Comparison of ENCODE assay signal across 8 cellular contexts in the genomic region with DNA sequence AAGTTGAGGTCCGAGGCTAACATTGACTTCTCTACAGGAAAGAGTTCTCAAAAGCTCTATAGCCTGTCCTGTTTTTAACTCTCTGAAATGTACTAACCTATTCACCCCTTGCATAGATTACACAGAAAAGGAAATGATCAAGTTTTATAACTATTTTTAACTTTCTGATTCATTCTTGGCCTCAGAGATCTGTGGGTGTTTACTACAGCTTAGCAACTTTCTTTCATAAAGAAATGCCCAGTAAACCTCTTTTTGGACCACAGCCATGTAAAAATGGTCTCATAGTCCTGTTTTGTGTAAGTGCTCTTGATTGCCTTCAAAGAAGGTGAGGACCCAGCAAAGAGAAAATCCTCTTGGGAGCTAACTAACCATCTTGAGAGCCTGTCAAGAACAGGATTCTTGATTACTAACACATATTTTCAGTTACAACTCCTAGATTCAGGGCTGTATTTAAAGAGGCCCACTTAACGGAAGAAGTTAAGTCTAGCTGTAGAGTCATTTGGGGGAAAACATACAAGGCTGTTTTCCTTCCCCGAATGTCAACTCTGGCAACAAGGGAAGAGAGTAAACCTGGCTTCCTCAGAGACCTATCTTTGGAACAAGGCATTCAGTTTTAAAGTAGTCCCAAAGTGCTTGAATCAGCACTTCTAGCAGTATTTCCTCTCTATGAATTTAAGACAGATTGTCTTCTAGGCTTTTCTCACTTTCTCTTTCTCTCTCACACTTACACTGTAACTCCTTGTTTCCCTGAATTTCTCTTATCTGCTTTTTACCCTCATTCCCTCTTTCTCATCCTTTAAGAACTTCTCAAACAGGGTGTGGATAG.
A peak's percentile ranks its signal among the peaks of the same experiment; 100 is the strongest.
DNase-seq lines count a peak whose midpoint lies in the region; ATAC-seq and TF ChIP-seq lines count a peak whose summit lies in the region.

No MANE protein-coding gene starts in this region.

- H3K27me3 Mint-ChIP-seq in progenitor cell of endocrine pancreas: no peaks in the 10 kb centered on the region

- intact Hi-C loops in left lung (cut with DNase I): no loop called here

- ATAC-seq in GM18519 (IDR thresholded peaks at IDR 0.05; ENCODE audit: low FRiP score, unreplicated experiment) (peak; percentile 96), GM21786 (IDR thresholded peaks at IDR 0.05; ENCODE audit: unreplicated experiment) (peak; percentile 82), left lung (peak; percentile 76)

- no peaks in the 10 kb centered on the region for H3K4me1 ChIP-seq in left lung

- no peak overlapping the region for H3K4me3 ChIP-seq in left lung

- peak; percentile 40 for DNase-seq in LHCN-M2 (ENCODE audit: low read depth)
- no peak for DNase-seq in left lung
- no peak for DNase-seq in SKM-1 (lab: John Stamatoyannopoulos, UW; ENCODE audit: unreplicated experiment)
- DNase-seq in SIG-M5 (lab: John Stamatoyannopoulos, UW): no peak
- no peak for DNase-seq in progenitor cell of endocrine pancreas (ENCODE audit: low spot score, unreplicated experiment)
- DNase-seq in stimulated activated CD4-positive, alpha-beta T cell treated with anti-CD3 and anti-CD28 coated beads, Interleukin-1b, Interleukin-23, amount 100 ng/mL, for 48 hours: no peak

- H3K27me3 ChIP-seq in left lung: no peaks in the 10 kb centered on the region

- peaks cover 0 to 7% of the 10 kb centered on the region in 2 donors for H3K9me3 ChIP-seq in left lung

- H3K9me3 Mint-ChIP-seq in progenitor cell of endocrine pancreas (ENCODE audit: low read depth): no peaks in the 10 kb centered on the region

- no peaks in the 10 kb centered on the region for H3K36me3 Mint-ChIP-seq in progenitor cell of endocrine pancreas (ENCODE audit: insufficient read depth)

- no peak overlapping the region for H3K27ac ChIP-seq in left lung

- H3K4me1 Mint-ChIP-seq in progenitor cell of endocrine pancreas (ENCODE audit: low read depth): peaks cover 6% of the 10 kb centered on the region

- TF ChIP-seq CTCF in left lung (IDR thresholded peaks at IDR 0.05): no peak
- TF ChIP-seq CTCF in progenitor cell of endocrine pancreas (IDR thresholded peaks at IDR 0.05; ENCODE audit: unreplicated experiment): no peak

- H3K4me3 Mint-ChIP-seq in progenitor cell of endocrine pancreas (ENCODE audit: low read depth): no peak overlapping the region

- H3K36me3 ChIP-seq in left lung: no peaks in the 10 kb centered on the region

- H3K27ac Mint-ChIP-seq in progenitor cell of endocrine pancreas: no peak overlapping the region
